25 cellular contexts compared by ENCODE assay signal in genomic region chr4:86950835-86951525, GRCh38. TPM values are rescaled to one million over a fixed set of nuclear protein-coding genes. Genes with fewer than 3 reads are reported as not detected.
DNase-seq lines count a peak whose midpoint lies in the region; ATAC-seq and TF ChIP-seq lines count a peak whose summit lies in the region.
"Had no signal": no experiment of that assay in that cellular context is flagged by ENCODE, and none has a peak within 500 bp of the region (broad histone marks: within the 10 kb centered on the region; RNA-seq: fewer than 3 reads in every experiment).

No MANE protein-coding gene starts in this region.

- in situ Hi-C loops in gastrocnemius medialis (cut with MboI; ENCODE audit: low sequenced_read_pairs in 4 of 4), result no loop called here

- CTCF ChIA-PET in OCI-LY7 (lab: Charles Lee; ENCODE audit: unreplicated experiment), result interaction anchor here (1.1 kb wide), 1 partner anchor 15 kb away, joined by 3 read pairs; no protein-coding TSS in a partner anchor

- TF ChIP-seq POLR2A in gastrocnemius medialis (IDR thresholded peaks at IDR 0.05), result no peak
- TF ChIP-seq POLR2A in upper lobe of left lung (IDR thresholded peaks at IDR 0.05), result no peak

- intact Hi-C loops in OCI-LY7 (cut with micrococcal nuclease; ENCODE audit: unreplicated experiment), result no loop called here
- intact Hi-C loops in gastrocnemius medialis (cut with DNase I; ENCODE audit: low total_unique reads), result no loop called here

- H3K36me3 ChIP-seq in OCI-LY7 (ENCODE audit: insufficient read depth, low read length), result peaks cover 40% of the 10 kb centered on the region
- H3K36me3 ChIP-seq in gastrocnemius medialis, result peaks cover 0 to 17% of the 10 kb centered on the region in 2 donors
- peaks cover 0 to 19% (median 4%) of the 10 kb centered on the region in 4 donors for H3K36me3 ChIP-seq in upper lobe of left lung

- peak overlapping the region; percentile 34 for H3K27ac ChIP-seq in OCI-LY7 (ENCODE audit: low read depth, low read length, poor library complexity, severe bottlenecking)
- H3K27ac ChIP-seq in gastrocnemius medialis, result peak overlapping the region in 2 of 4 donors; percentile 32 to 56
- H3K27ac ChIP-seq in upper lobe of left lung, result no peak overlapping the region
- H3K27ac ChIP-seq: foreskin keratinocyte, spleen had no signal

- H2AFZ ChIP-seq in OCI-LY7 (ENCODE audit: low read length), result no peak overlapping the region

- TF ChIP-seq CTCF in OCI-LY7 (conservative IDR thresholded peaks at IDR 0.05; ENCODE audit: low read length), result no peak
- TF ChIP-seq CTCF in gastrocnemius medialis (IDR thresholded peaks at IDR 0.05 in 4 of 5, conservative IDR thresholded peaks at IDR 0.05 in 1 of 5), result no peak
- no peak for TF ChIP-seq CTCF in upper lobe of left lung (IDR thresholded peaks at IDR 0.05)

- H3K4me1 ChIP-seq in OCI-LY7 (ENCODE audit: insufficient read depth, low read length, poor library complexity, severe bottlenecking), result peaks cover 61% of the 10 kb centered on the region
- H3K4me1 ChIP-seq in gastrocnemius medialis, result peaks cover 21 to 36% of the 10 kb centered on the region in 2 donors
- peaks cover 18 to 24% (median 22%) of the 10 kb centered on the region in 4 donors for H3K4me1 ChIP-seq in upper lobe of left lung

- peak; percentile 29 for DNase-seq in GM03348 (ENCODE audit: low spot score)
- peak; percentile 67 for DNase-seq in OCI-LY7 (ENCODE audit: low spot score)
- DNase-seq in fibroblast of gingiva (ENCODE audit: low read depth), result peak; percentile 81
- DNase-seq in gastrocnemius medialis, result no peak
- no peak for DNase-seq in upper lobe of left lung
- DNase-seq in T-helper 2 cell, result no peak
- DNase-seq in central memory CD4-positive, alpha-beta T cell, result no peak
- DNase-seq in NCI-H226, result no peak
- DNase-seq: activated CD4-positive, alpha-beta T cell treated with anti-CD3 and anti-CD28 coated beads for 36 hours; activated naive CD4-positive, alpha-beta T cell treated with anti-CD3 and anti-CD28 coated beads, Interleukin-2, amount 10 ng/mL, durations not matched to agents 7 days and 5 days; activated T-cell treated with anti-CD3 and anti-CD28 coated beads, Interleukin-2, amount 50 U/mL, for 72 hours; aorta; caudate nucleus; CD4-positive, alpha-beta memory T cell; foreskin keratinocyte; mammary epithelial cell; NCI-H1105 treated with DMSO at 0.1 percent for 48 hours; NCI-H2029 treated with DMSO at 0.1 percent for 48 hours; NCI-H345; NCI-H774; occipital lobe; Right ventricle myocardium superior; spleen; stimulated activated CD4-positive, alpha-beta T cell treated with anti-CD3 and anti-CD28 coated beads, Interleukin-4, amount 100 ng/mL, for 4 hours; SW 1271 had no signal

- WGBS in upper lobe of left lung, 2 donors, result 78 to 81% methylated on average over 10 of the region's 10 CpGs

- no TSS peak for BruUV-seq in OCI-LY7 (replicated peaks; lab: Mats Ljungman, UMichigan)

- peak; percentile 40 to 60 for ATAC-seq in gastrocnemius medialis
- ATAC-seq in upper lobe of left lung (ENCODE audit: low FRiP score in 2 of 2), result no peak
- ATAC-seq: activated CD4-positive, alpha-beta T cell treated with anti-CD3 and anti-CD28 coated beads for 36 hours; activated T-cell treated with anti-CD3 and anti-CD28 coated beads, Interleukin-2, amount 50 U/mL, for 72 hours; foreskin keratinocyte had no signal

- peaks cover 10% of the 10 kb centered on the region; the same call in 1 of the 2 replicates for H4K20me1 ChIP-seq in OCI-LY7 (ENCODE audit: insufficient read depth, low read length)

- H3K79me2 ChIP-seq in OCI-LY7 (ENCODE audit: insufficient read depth, low read depth, low read length), result peaks cover 49% of the 10 kb centered on the region

- H3K4me3 ChIP-seq in OCI-LY7 (ENCODE audit: low read depth, low read length, poor library complexity, severe bottlenecking), result peak overlapping the region; percentile 27
- no peak overlapping the region for H3K4me3 ChIP-seq in gastrocnemius medialis
- H3K4me3 ChIP-seq in upper lobe of left lung, result no peak overlapping the region
- H3K4me3 ChIP-seq: spleen had no signal

- no peaks in the 10 kb centered on the region for H3K27me3 ChIP-seq in gastrocnemius medialis
- no peaks in the 10 kb centered on the region for H3K27me3 ChIP-seq in upper lobe of left lung
- H3K27me3 ChIP-seq: foreskin keratinocyte, spleen had no signal

- POLR2A ChIA-PET in OCI-LY7 (lab: Charles Lee), result interaction anchor here (0.6 to 7.8 kb wide), 7 partner anchors 8 to 42 kb away, joined by 3 to 63 read pairs (median 14); partner anchors contain the start of gene AFF1

- H3K9me3 ChIP-seq in OCI-LY7 (ENCODE audit: low read length) (no peaks in the 10 kb centered on the region), gastrocnemius medialis (no peaks in the 10 kb centered on the region), upper lobe of left lung (no peaks in the 10 kb centered on the region)
- H3K9me3 ChIP-seq: spleen had no signal

- peak overlapping the region; percentile 62 for H3K4me2 ChIP-seq in OCI-LY7 (ENCODE audit: low read length)

- H3K9me2 ChIP-seq in OCI-LY7 (ENCODE audit: insufficient read depth, low read length), result no peaks in the 10 kb centered on the region

- no peak for TF ChIP-seq EP300 in upper lobe of left lung (IDR thresholded peaks at IDR 0.05)

RNA-seq across cellular contexts. Expression of gene AFF1, which starts 16.2 kb away (rescaled TPM):
- total RNA-seq in OCI-LY7 (2014; rRNA removed; shearing (Covaris generic)), result 28.7 and 29.9 TPM in 2 replicates
- total RNA-seq in OCI-LY7 (2022) (69.7 and 81.4 TPM in 2 replicates), gastrocnemius medialis (100 to 1,000 TPM; 142 to 265 (median 197) TPM), upper lobe of left lung (100 to 1,000 TPM in 1 of 6 donors, 10 to 100 TPM in 5; 45.5 to 124 (median 83.9) TPM)

RNA-seq across cellular contexts. Expression of gene C4orf36, which starts 58.8 kb away (rescaled TPM):
- total RNA-seq in OCI-LY7 (2014; rRNA removed; shearing (Covaris generic)), result not detected in 2 replicates
- total RNA-seq in OCI-LY7 (2022) (1.4 TPM in 1 of 2 replicates, not detected in the other), gastrocnemius medialis (under 1 TPM in 1 of 4 donors, not detected in 3; 0.38 TPM), upper lobe of left lung (1 to 10 TPM in 5 of 6 donors, under 1 TPM in 1; 0.57 to 7.3 (median 2.4) TPM)
- total RNA-seq: activated CD4-positive, alpha-beta T cell treated with anti-CD3 and anti-CD28 coated beads for 36 hours had no signal

Comparison
In these comparisons a context has a peak if more than half of its experiments do, and no peak if none do; other contexts are left out.
1. DNase-seq: peak in GM03348 (single experiment), OCI-LY7 (single experiment) and fibroblast of gingiva (single experiment); none in gastrocnemius medialis (0 of 2), upper lobe of left lung (0 of 2), T-helper 2 cell (0 of 5), central memory CD4-positive, alpha-beta T cell (single experiment) and NCI-H226 (single experiment).
2. ATAC-seq: peak in gastrocnemius medialis (2 of 2); none in upper lobe of left lung (0 of 2).